ENCODE assay signal across 8 cellular contexts in the genomic region with DNA sequence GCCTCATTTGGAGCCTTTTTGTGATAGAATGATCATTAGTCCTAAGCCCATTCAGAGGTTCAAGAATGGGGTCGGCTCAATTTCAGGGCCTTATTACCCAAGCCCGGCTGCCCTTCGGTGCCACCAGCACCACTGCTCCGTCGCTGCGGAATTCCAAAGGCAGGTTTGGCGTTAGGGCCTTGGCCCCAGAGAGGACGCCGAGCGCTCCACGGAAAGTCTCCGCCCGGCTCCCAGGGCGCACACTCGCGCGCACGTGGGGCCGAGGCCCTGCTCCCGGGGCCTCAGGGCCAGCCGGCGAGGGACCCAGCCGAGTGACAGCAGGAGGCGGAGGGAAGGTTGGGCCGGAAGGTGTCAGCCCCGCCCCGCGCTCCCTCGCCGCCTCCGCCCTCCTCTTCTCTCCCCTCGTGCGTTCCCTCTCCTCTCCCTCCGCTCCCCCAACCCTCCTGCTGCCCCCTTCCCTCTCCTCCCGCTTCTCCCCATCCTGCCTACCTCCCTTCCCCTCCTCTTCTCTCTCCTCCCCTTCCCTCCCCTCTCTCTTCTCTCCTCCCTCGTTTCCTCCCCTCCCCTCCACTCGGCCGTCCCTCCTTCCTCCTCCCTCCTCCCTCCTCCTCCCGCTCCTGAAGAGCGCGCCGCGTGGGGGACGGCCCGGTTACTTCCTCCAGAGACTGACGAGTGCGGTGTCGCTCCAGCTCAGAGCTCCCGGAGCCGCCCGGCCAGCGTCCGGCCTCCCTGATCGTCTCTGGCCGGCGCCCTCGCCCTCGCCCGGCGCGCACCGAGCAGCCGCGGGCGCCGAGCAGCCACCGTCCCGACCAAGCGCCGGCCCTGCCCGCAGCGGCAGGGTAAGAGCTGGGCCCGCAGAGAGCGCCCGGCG. TPM values are rescaled to one million over a fixed set of nuclear protein-coding genes. Genes with fewer than 3 reads are reported as not detected.
DNase-seq lines count a peak whose midpoint lies in the region; ATAC-seq lines count a peak whose summit lies in the region.

ETS2 (plus strand) TSS at position 648 of the 871 bp plus-strand sequence. CDS start 4,106 bp downstream, outside the sequence.

- no peaks in the 10 kb centered on the region for H3K9me3 ChIP-seq in CD8-positive, alpha-beta memory T cell (ENCODE audit: low read length)

- peak within 1 kb of the TSS; percentile 85 to 96 (median 90) for H3K4me3 Mint-ChIP-seq in CD8-positive, alpha-beta memory T cell
- peak within 1 kb of the TSS; percentile 80 to 88 (median 86) for H3K4me3 Mint-ChIP-seq in IgD-negative memory B cell

- CTCF ChIA-PET in CD8-positive, alpha-beta memory T cell (lab: Charles Lee) = interaction anchor here (0.9 kb wide), 1 partner anchor 37 kb away, joined by 4 read pairs; no protein-coding TSS in a partner anchor

- H3K27ac ChIP-seq in CD8-positive, alpha-beta memory T cell (ENCODE audit: low read depth, low read length) = peak within 1 kb of the TSS; percentile 60

- peak within 1 kb of the TSS; percentile 76 for H3K4me3 ChIP-seq in CD8-positive, alpha-beta memory T cell (ENCODE audit: low read length)

- peak; percentile 66 for ATAC-seq in GM21423 (IDR thresholded peaks at IDR 0.05; ENCODE audit: unreplicated experiment)

- no peaks in the 10 kb centered on the region for H3K36me3 ChIP-seq in CD8-positive, alpha-beta memory T cell (ENCODE audit: insufficient read depth, low read length)

- POLR2A ChIA-PET in CD8-positive, alpha-beta memory T cell (lab: Charles Lee) = interaction anchor here (1.0 to 1.1 kb wide), 2 partner anchors 38 to 39 kb away, joined by 4 to 6 read pairs; no protein-coding TSS in a partner anchor

- peak; percentile 51 to 73 (median 62) for DNase-seq in CD8-positive, alpha-beta memory T cell
- DNase-seq in OCI-M2 (lab: John Stamatoyannopoulos, UW; ENCODE audit: unreplicated experiment) = peak; percentile 91
- DNase-seq in activated T-cell treated with anti-CD3 and anti-CD28 coated beads for 4 hours = peak; percentile 60
- peak; percentile 77 for DNase-seq in epidermal melanocyte (ENCODE audit: insufficient read length, low spot score)
- peak; percentile 83 for DNase-seq in midbrain (lab: John Stamatoyannopoulos, UW)
- peak; percentile 30 to 46 for DNase-seq in stimulated activated CD8-positive, alpha-beta memory T cell treated with anti-CD3 and anti-CD28 coated beads, Interleukin-2, amount 100 ng/mL, for 1 hour (ENCODE audit: low read depth in 2 of 2)

- no peaks in the 10 kb centered on the region for H3K9me3 Mint-ChIP-seq in CD8-positive, alpha-beta memory T cell
- no peaks in the 10 kb centered on the region for H3K9me3 Mint-ChIP-seq in IgD-negative memory B cell

- peak within 1 kb of the TSS; percentile 52 to 92 (median 85) for H3K27ac Mint-ChIP-seq in CD8-positive, alpha-beta memory T cell
- peak within 1 kb of the TSS in 1 of 3 donors; percentile 3 for H3K27ac Mint-ChIP-seq in IgD-negative memory B cell

- peaks cover 23% of the 10 kb centered on the region for H3K4me1 ChIP-seq in CD8-positive, alpha-beta memory T cell (ENCODE audit: insufficient read depth, low read length)

- H3K27me3 ChIP-seq in CD8-positive, alpha-beta memory T cell (ENCODE audit: insufficient read depth, low read length, poor library complexity, severe bottlenecking) = no peaks in the 10 kb centered on the region

- peaks cover 22 to 36% (median 34%) of the 10 kb centered on the region in 3 donors for H3K4me1 Mint-ChIP-seq in CD8-positive, alpha-beta memory T cell
- H3K4me1 Mint-ChIP-seq in IgD-negative memory B cell = peaks cover 9 to 22% (median 17%) of the 10 kb centered on the region in 3 donors

- peaks cover 1 to 3% of the 10 kb centered on the region in 2 donors for H3K27me3 Mint-ChIP-seq in CD8-positive, alpha-beta memory T cell
- H3K27me3 Mint-ChIP-seq in IgD-negative memory B cell = peaks cover 21% of the 10 kb centered on the region

- peaks cover 0 to 13% (median under 1%) of the 10 kb centered on the region in 3 donors for H3K36me3 Mint-ChIP-seq in CD8-positive, alpha-beta memory T cell
- H3K36me3 Mint-ChIP-seq in IgD-negative memory B cell = no peaks in the 10 kb centered on the region

RNA-seq across cellular contexts. Expression of gene ETS2, which starts in this region (rescaled TPM):
- 10 to 100 TPM; 37.9 to 39.7 TPM for total RNA-seq in CD8-positive, alpha-beta memory T cell
- polyA plus RNA-seq in CD8-positive, alpha-beta memory T cell = 9.7 TPM
- 2.8 TPM for polyA plus RNA-seq in IgD-negative memory B cell

Comparison
In these comparisons a context has a peak if more than half of its experiments do, and no peak if none do; other contexts are left out.
1. Peak in every context shown above with its lines: DNase-seq, ATAC-seq, H3K4me3 ChIP-seq and H3K27ac ChIP-seq.
2. DNase-seq: peak in every context shown above with its lines; median percentile 91 in OCI-M2; 83 in midbrain; 77 in epidermal melanocyte; 62 in CD8-positive, alpha-beta memory T cell; 60 in activated T-cell treated with anti-CD3 and anti-CD28 coated beads for 4 hours; 38 in stimulated activated CD8-positive, alpha-beta memory T cell treated with anti-CD3 and anti-CD28 coated beads, Interleukin-2, amount 100 ng/mL, for 1 hour.